In genomic region chr19:55166530-55167268, GRCh38 we compare ENCODE assay signal across 1 cellular context.
A peak's percentile ranks its signal among the peaks of the same experiment; 100 is the strongest.
TF ChIP-seq lines count a peak whose summit lies in the region.

TSS of gene DNAAF3 (minus strand) at chr19:55166613. CDS start at chr19:55166413, 200 bp downstream.

TF ChIP-seq in HepG2, 621 proteins besides CTCF, POLR2A, EP300 and RAD21 (continued from another document and continues in another):
- TF ChIP-seq LRRFIP1 (CRISPR knock-in tag; conservative IDR thresholded peaks at IDR 0.05) (no peak), GMEB1 (CRISPR knock-in tag; IDR thresholded peaks at IDR 0.05; ENCODE audit: borderline replicate concordance) (peak; percentile 55), SATB2 (CRISPR knock-in tag; IDR thresholded peaks at IDR 0.05) (no peak), RARG (CRISPR knock-in tag; IDR thresholded peaks at IDR 0.05; ENCODE audit: low read depth) (no peak), ZEB1 (IDR thresholded peaks at IDR 0.05; ENCODE audit: insufficient replicate concordance, low read depth) (no peak), ZBTB25 (CRISPR knock-in tag; IDR thresholded peaks at IDR 0.05) (0 out of 2 replicates have a peak, but pooled peaks have one; percentile 22), YY1 (IDR thresholded peaks at IDR 0.05; ENCODE audit: insufficient read depth, insufficient replicate concordance, low read depth, low read length) (no peak), ZNF382 (CRISPR knock-in tag; IDR thresholded peaks at IDR 0.05; ENCODE audit: borderline replicate concordance) (no peak), NONO (IDR thresholded peaks at IDR 0.05) (no peak; the same call in 1 of the 2 replicates), NONO (CRISPR knock-in tag; conservative IDR thresholded peaks at IDR 0.05) (no peak), ARHGAP35 (CRISPR knock-in tag; IDR thresholded peaks at IDR 0.05; ENCODE audit: borderline replicate concordance) (no peak), ZBTB1 (CRISPR knock-in tag; IDR thresholded peaks at IDR 0.05; ENCODE audit: borderline replicate concordance) (no peak), PAX8 (CRISPR knock-in tag; IDR thresholded peaks at IDR 0.05; ENCODE audit: borderline replicate concordance) (no peak), ZNF574 (CRISPR knock-in tag; IDR thresholded peaks at IDR 0.05) (no peak), ZNF598 (CRISPR knock-in tag; IDR thresholded peaks at IDR 0.05; ENCODE audit: borderline replicate concordance) (no peak), ZFP1 (CRISPR knock-in tag; IDR thresholded peaks at IDR 0.05) (no peak), PPARG (CRISPR knock-in tag; conservative IDR thresholded peaks at IDR 0.05) (0 out of 2 replicates have a peak, but pooled peaks have one; percentile 14), IKZF4 (CRISPR knock-in tag; IDR thresholded peaks at IDR 0.05; ENCODE audit: borderline replicate concordance, low read depth, not compliant biosample characterization) (no peak), HNF1A (IDR thresholded peaks at IDR 0.05; ENCODE audit: low read depth) (no peak), HNF1A (CRISPR knock-in tag; IDR thresholded peaks at IDR 0.05; ENCODE audit: borderline replicate concordance) (no peak), NAIF1 (CRISPR knock-in tag; IDR thresholded peaks at IDR 0.05; ENCODE audit: borderline replicate concordance) (no peak), SIN3A (IDR thresholded peaks at IDR 0.05; ENCODE audit: borderline replicate concordance, low read depth, low read length) (peak; percentile 84; the same call in 1 of the 2 replicates), SMARCE1 (IDR thresholded peaks at IDR 0.05; ENCODE audit: borderline replicate concordance) (no peak), CAMTA2 (CRISPR knock-in tag; IDR thresholded peaks at IDR 0.05; ENCODE audit: borderline replicate concordance) (no peak), ZXDC (CRISPR knock-in tag; IDR thresholded peaks at IDR 0.05) (no peak), CEBPZ (IDR thresholded peaks at IDR 0.05; ENCODE audit: low read length) (no peak), ETV5 (CRISPR knock-in tag; IDR thresholded peaks at IDR 0.05; ENCODE audit: borderline replicate concordance) (no peak), ZNF672 (CRISPR knock-in tag; IDR thresholded peaks at IDR 0.05) (no peak), ZNF687 (CRISPR knock-in tag; IDR thresholded peaks at IDR 0.05) (peak; percentile 7; the same call in 1 of the 2 replicates), ONECUT2 (CRISPR knock-in tag; IDR thresholded peaks at IDR 0.05) (no peak), KLF11 (CRISPR knock-in tag; IDR thresholded peaks at IDR 0.05) (no peak)
